ENCODE assay signal across 33 cellular contexts in the genomic region with DNA sequence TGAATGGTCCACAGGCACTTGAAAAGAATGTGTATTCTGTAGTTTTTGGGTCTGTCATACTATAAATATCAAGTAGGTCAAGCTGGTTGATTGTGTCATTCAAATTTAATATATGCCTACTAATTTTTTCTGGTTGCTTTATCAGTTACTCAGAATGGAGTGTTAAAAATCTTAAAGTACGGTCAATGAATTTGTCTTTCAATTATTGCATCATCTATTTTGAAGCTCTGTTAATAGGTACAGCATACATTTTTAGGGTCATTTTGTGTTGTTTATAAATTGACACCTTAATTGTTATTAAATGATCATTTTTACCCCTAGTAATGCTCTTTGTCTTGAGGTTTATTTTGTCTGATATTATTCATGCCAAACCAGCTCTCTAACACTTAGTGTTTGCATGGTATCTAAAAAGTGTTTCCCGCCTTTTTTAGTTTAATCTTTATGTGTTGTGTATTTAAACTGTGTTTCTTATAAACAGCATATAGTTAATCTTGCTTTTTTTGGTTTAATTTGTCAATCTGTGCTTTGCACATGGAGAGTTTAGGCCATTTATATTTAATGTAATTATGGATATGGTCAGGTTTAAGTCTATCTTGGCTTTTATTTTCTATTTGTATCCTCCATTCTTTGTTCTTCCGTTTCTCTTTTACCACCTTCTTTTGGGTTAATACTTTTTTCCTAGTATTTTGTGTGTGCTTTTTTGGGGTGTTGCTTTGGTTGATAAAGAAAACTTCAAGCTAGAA.
"Had no signal": no experiment of that assay in that cellular context is flagged by ENCODE, and none has a peak within 500 bp of the region (broad histone marks: within the 10 kb centered on the region; RNA-seq: fewer than 3 reads in every experiment).

No MANE protein-coding gene starts in this region.

- H3K9me3 ChIP-seq: body of pancreas had no signal

- H3K27me3 ChIP-seq: adrenal gland, body of pancreas, brain microvascular endothelial cell, breast epithelium had no signal

- H3K36me3 ChIP-seq: adrenal gland, brain microvascular endothelial cell, breast epithelium had no signal

- H3K27ac ChIP-seq: adrenal gland, body of pancreas, brain microvascular endothelial cell, breast epithelium, VCaP had no signal

- FAIRE-seq: astrocyte, TTC549 had no signal

- DNase-seq: activated B cell treated with CpG ODN at 0.5 μM for 24 hours; activated CD4-positive, alpha-beta memory T cell treated with anti-CD3 and anti-CD28 coated beads for 36 hours; activated CD4-positive, alpha-beta T cell treated with anti-CD3 and anti-CD28 coated beads for 4 hours; activated CD4-positive, alpha-beta T cell treated with anti-CD3 and anti-CD28 coated beads, Interleukin-2, amount 10 ng/mL, durations not matched to agents 24 days and 14 days; activated CD4-positive, alpha-beta T cell treated with anti-CD3 and anti-CD28 coated beads, Interleukin-2, amount 50 U/mL, for 1 hour; activated CD4-positive, alpha-beta T cell treated with anti-CD3 and anti-CD28 coated beads, Interleukin-2, amount 50 U/mL, for 4 hours; activated CD4-positive, CD25-positive, alpha-beta regulatory T cell treated with anti-CD3 and anti-CD28 coated beads, Interleukin-2, amount 50 U/mL, for 72 hours; activated CD8-positive, alpha-beta memory T cell treated with anti-CD3 and anti-CD28 coated beads, Interleukin-2, amount 50 U/mL, for 4 hours; activated CD8-positive, alpha-beta T cell treated with anti-CD3 and anti-CD28 coated beads for 36 hours; activated effector memory CD4-positive, alpha-beta T cell treated with anti-CD3 and anti-CD28 coated beads, Interleukin-2, amount 50 U/mL, for 16 hours; activated gamma-delta T cell treated with Interleukin-2 at 50 U/mL for 16 hours; activated naive CD4-positive, alpha-beta T cell; activated naive CD4-positive, alpha-beta T cell treated with anti-CD3 and anti-CD28 coated beads for 36 hours; activated naive CD4-positive, alpha-beta T cell treated with anti-CD3 and anti-CD28 coated beads, Interleukin-2, amount 50 U/mL, for 16 hours; activated naive CD8-positive, alpha-beta T cell treated with anti-CD3 and anti-CD28 coated beads for 36 hours; activated T-cell treated with anti-CD3 and anti-CD28 coated beads for 4 hours; activated T-cell treated with anti-CD3 and anti-CD28 coated beads, Interleukin-2, amount 50 U/mL, for 1 hour; activated T-cell treated with anti-CD3 and anti-CD28 coated beads, Interleukin-2, amount 50 U/mL, for 4 hours; activated T-cell treated with anti-CD3 and anti-CD28 coated beads, Interleukin-2, amount 50 U/mL, for 72 hours; adrenal gland; amniotic stem cell; aorta; body of pancreas; brain microvascular endothelial cell; central memory CD4-positive, alpha-beta T cell; T-helper 2 cell; T-helper 9 cell had no signal

- H3K4me1 ChIP-seq: adrenal gland, body of pancreas, breast epithelium had no signal

- H3K4me3 ChIP-seq: adrenal gland, body of pancreas, breast epithelium had no signal

- ATAC-seq: activated CD8-positive, alpha-beta T cell treated with anti-CD3 and anti-CD28 coated beads for 36 hours; activated naive CD4-positive, alpha-beta T cell treated with anti-CD3 and anti-CD28 coated beads, Interleukin-2, amount 50 U/mL, for 72 hours; activated T-cell treated with anti-CD3 and anti-CD28 coated beads, Interleukin-2, amount 50 U/mL, for 4 hours; activated T-cell treated with anti-CD3 and anti-CD28 coated beads, Interleukin-2, amount 50 U/mL, for 72 hours; activated T-helper 17 cell treated with anti-CD3 and anti-CD28 coated beads, Interleukin-2, amount 50 U/mL, for 72 hours; body of pancreas had no signal
